Comparison of ENCODE assay signal across 8 cellular contexts in the genomic region with DNA sequence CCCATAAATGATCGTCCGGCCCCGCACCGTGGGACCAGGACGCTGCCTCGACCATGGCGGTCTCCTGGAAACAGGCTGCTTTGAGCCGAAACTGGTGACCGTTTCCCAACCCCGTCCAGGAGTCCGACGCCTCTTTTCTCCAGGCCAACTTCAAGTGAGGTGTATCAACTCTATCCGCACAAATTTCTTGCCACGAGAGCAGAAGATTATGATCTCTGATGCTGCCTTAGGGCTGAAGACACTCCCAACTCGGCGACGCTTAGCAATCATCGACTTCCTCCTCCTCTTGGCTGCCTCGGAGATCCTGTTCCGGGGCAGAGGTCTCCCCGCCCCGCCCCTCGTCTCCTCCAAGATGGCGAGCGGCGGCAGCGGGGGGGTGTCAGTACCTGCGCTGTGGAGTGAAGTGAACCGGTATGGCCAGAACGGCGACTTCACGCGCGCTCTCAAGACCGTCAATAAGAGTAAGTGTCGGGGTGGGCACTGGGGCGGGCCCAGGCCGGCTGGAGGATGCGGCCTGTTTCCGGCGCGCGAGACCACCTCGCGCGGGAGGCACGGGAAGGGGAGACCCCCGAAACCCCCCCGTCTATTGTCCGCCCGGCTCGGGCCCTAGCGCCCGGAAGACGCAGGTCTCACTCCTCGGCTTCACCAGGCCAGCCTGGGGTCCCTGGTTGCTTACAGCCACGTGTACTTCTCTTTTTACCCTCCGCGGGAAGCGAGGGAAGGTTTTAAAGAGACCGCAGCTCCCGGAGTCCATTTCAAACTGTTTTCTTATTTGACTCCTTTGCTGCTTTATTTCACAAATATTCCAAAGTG. TPM values are rescaled to one million over a fixed set of nuclear protein-coding genes. Genes with fewer than 3 reads are reported as not detected.
A peak's percentile ranks its signal among the peaks of the same experiment; 100 is the strongest.
DNase-seq lines count a peak whose midpoint lies in the region; ATAC-seq lines count a peak whose summit lies in the region.

A gene with protein sequence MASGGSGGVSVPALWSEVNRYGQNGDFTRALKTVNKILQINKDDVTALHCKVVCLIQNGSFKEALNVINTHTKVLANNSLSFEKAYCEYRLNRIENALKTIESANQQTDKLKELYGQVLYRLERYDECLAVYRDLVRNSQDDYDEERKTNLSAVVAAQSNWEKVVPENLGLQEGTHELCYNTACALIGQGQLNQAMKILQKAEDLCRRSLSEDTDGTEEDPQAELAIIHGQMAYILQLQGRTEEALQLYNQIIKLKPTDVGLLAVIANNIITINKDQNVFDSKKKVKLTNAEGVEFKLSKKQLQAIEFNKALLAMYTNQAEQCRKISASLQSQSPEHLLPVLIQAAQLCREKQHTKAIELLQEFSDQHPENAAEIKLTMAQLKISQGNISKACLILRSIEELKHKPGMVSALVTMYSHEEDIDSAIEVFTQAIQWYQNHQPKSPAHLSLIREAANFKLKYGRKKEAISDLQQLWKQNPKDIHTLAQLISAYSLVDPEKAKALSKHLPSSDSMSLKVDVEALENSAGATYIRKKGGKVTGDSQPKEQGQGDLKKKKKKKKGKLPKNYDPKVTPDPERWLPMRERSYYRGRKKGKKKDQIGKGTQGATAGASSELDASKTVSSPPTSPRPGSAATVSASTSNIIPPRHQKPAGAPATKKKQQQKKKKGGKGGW (plus strand): TSS at position 334 of the 813 bp plus-strand sequence. CDS start 19 bp downstream, at position 353.

- peak; percentile 92 for ATAC-seq in GM21786 (IDR thresholded peaks at IDR 0.05; ENCODE audit: unreplicated experiment)
- peak; percentile 98 for ATAC-seq in naive thymus-derived CD4-positive, alpha-beta T cell
- peak; percentile 94 to 96 for ATAC-seq in stimulated activated naive B cell treated with anti-CD40 and anti-IgM and Interleukin-4, amounts not matched to agents 10 μg/mL and 1 μg/mL and 100 μg/mL, for 72 hours (replicated peaks)

- H3K4me3 ChIP-seq in naive thymus-derived CD4-positive, alpha-beta T cell (ENCODE audit: low read length) = peak within 1 kb of the TSS; percentile 98

- peaks cover 46 to 68% (median 62%) of the 10 kb centered on the region in 7 donors for H3K4me1 Mint-ChIP-seq in naive thymus-derived CD4-positive, alpha-beta T cell
- H3K4me1 Mint-ChIP-seq in stimulated activated naive B cell treated with anti-CD40 and anti-IgM and Interleukin-4, amounts not matched to agents 10 μg/mL and 1 μg/mL and 100 μg/mL, for 72 hours = peaks cover 31 to 45% of the 10 kb centered on the region in 2 donors

- peaks cover 0 to 18% (median 10%) of the 10 kb centered on the region in 5 donors for H3K36me3 Mint-ChIP-seq in naive thymus-derived CD4-positive, alpha-beta T cell
- peaks cover 14 to 29% of the 10 kb centered on the region in 2 donors for H3K36me3 Mint-ChIP-seq in stimulated activated naive B cell treated with anti-CD40 and anti-IgM and Interleukin-4, amounts not matched to agents 10 μg/mL and 1 μg/mL and 100 μg/mL, for 72 hours

- intact Hi-C loops in naive thymus-derived CD4-positive, alpha-beta T cell (cut with micrococcal nuclease) = loop anchor here (1.0 to 10.0 kb wide), 18 partner anchors 15 to 1073 kb away; a partner anchor contains a TSS

- H3K4me1 ChIP-seq in naive thymus-derived CD4-positive, alpha-beta T cell (ENCODE audit: control insufficient read depth in 2 of 2, insufficient read depth in 2 of 2, low read length in 2 of 2) = peaks cover 25 to 29% of the 10 kb centered on the region in 2 donors

- H3K27me3 ChIP-seq in naive thymus-derived CD4-positive, alpha-beta T cell (ENCODE audit: control insufficient read depth in 2 of 2, insufficient read depth in 2 of 2, low read length in 2 of 2) = no peaks in the 10 kb centered on the region

- peak within 1 kb of the TSS; percentile 78 for H3K27ac ChIP-seq in KOPT-K1 (ENCODE audit: low read depth, low read length, poor library complexity, severe bottlenecking)
- peak within 1 kb of the TSS; percentile 90 for H3K27ac ChIP-seq in naive thymus-derived CD4-positive, alpha-beta T cell (ENCODE audit: low read depth, low read length)

- no peaks in the 10 kb centered on the region for H3K9me3 ChIP-seq in KOPT-K1 (ENCODE audit: insufficient read depth, low read length, poor library complexity, severe bottlenecking)
- H3K9me3 ChIP-seq in naive thymus-derived CD4-positive, alpha-beta T cell (ENCODE audit: control insufficient read depth in 2 of 3, low read length in 3 of 3) = no peaks in the 10 kb centered on the region

- H3K4me3 Mint-ChIP-seq in naive thymus-derived CD4-positive, alpha-beta T cell = peak within 1 kb of the TSS; percentile 93 to 100 (median 96)
- H3K4me3 Mint-ChIP-seq in stimulated activated naive B cell treated with anti-CD40 and anti-IgM and Interleukin-4, amounts not matched to agents 10 μg/mL and 1 μg/mL and 100 μg/mL, for 72 hours = peak within 1 kb of the TSS; percentile 97 to 98

- CTCF ChIA-PET in naive thymus-derived CD4-positive, alpha-beta T cell (lab: Charles Lee) = interaction anchor here (0.6 to 1.1 kb wide), 4 partner anchors 31 to 293 kb away, joined by 3 read pairs; a partner anchor contains a TSS

- peaks cover 44% of the 10 kb centered on the region for H3K36me3 ChIP-seq in KOPT-K1 (ENCODE audit: insufficient read depth, low read length)
- H3K36me3 ChIP-seq in naive thymus-derived CD4-positive, alpha-beta T cell (ENCODE audit: control insufficient read depth in 2 of 3, insufficient read depth in 3 of 3, low read length in 3 of 3) = peaks cover 0 to 23% (median 0%) of the 10 kb centered on the region in 3 experiments

- H3K9me3 Mint-ChIP-seq in naive thymus-derived CD4-positive, alpha-beta T cell = no peaks in the 10 kb centered on the region
- H3K9me3 Mint-ChIP-seq in stimulated activated naive B cell treated with anti-CD40 and anti-IgM and Interleukin-4, amounts not matched to agents 10 μg/mL and 1 μg/mL and 100 μg/mL, for 72 hours = no peaks in the 10 kb centered on the region

- POLR2A ChIA-PET in naive thymus-derived CD4-positive, alpha-beta T cell (lab: Charles Lee) = interaction anchor here (0.7 to 3.4 kb wide), 9 partner anchors 11 to 80 kb away, joined by 3 to 56 read pairs (median 5); a partner anchor contains a TSS

- DNase-seq in DMS79 treated with DMSO at 0.1 percent for 48 hours (lab: John Stamatoyannopoulos, UW) (peak; percentile 86), RPMI7951 (ENCODE audit: low read depth) (peak; percentile 89), fibroblast of gingiva (ENCODE audit: low read depth) (peak; percentile 82)
- DNase-seq in activated T-helper 1 cell treated with anti-CD3 and anti-CD28 coated beads, Interleukin-2, amount 50 U/mL, for 16 hours (ENCODE audit: low read depth in 1 of 2, low spot score in 1 of 2) = peak; percentile 81 to 84
- peak; percentile 80 to 95 (median 88) for DNase-seq in naive thymus-derived CD4-positive, alpha-beta T cell
- DNase-seq in stimulated activated naive B cell treated with anti-CD40 and anti-IgM and Interleukin-4, amounts not matched to agents 10 μg/mL and 1 μg/mL and 100 μg/mL, for 72 hours = peak; percentile 82

- no peaks in the 10 kb centered on the region for H3K27me3 Mint-ChIP-seq in naive thymus-derived CD4-positive, alpha-beta T cell
- H3K27me3 Mint-ChIP-seq in stimulated activated naive B cell treated with anti-CD40 and anti-IgM and Interleukin-4, amounts not matched to agents 10 μg/mL and 1 μg/mL and 100 μg/mL, for 72 hours = no peaks in the 10 kb centered on the region

- peak within 1 kb of the TSS; percentile 94 to 99 (median 96) for H3K27ac Mint-ChIP-seq in naive thymus-derived CD4-positive, alpha-beta T cell
- peak within 1 kb of the TSS; percentile 99 for H3K27ac Mint-ChIP-seq in stimulated activated naive B cell treated with anti-CD40 and anti-IgM and Interleukin-4, amounts not matched to agents 10 μg/mL and 1 μg/mL and 100 μg/mL, for 72 hours

RNA-seq across cellular contexts. Expression of the gene that starts here (rescaled TPM):
- total RNA-seq in RPMI7951 (2014; rRNA removed; shearing (Covaris generic)) = 61.7 and 104 TPM in 2 replicates
- 100 to 1,000 TPM in 4 of 5 experiments, 10 to 100 TPM in 1; 98.4 to 145 (median 109) TPM for total RNA-seq in naive thymus-derived CD4-positive, alpha-beta T cell
- 100 to 1,000 TPM; 143 to 174 TPM for polyA plus RNA-seq in naive thymus-derived CD4-positive, alpha-beta T cell

Comparison
In these comparisons a context has a peak if more than half of its experiments do, and no peak if none do; other contexts are left out.
1. Peak in every context shown above with its lines: DNase-seq, ATAC-seq, H3K4me3 ChIP-seq and H3K27ac ChIP-seq.